8 cellular contexts compared by ENCODE assay signal in genomic region chr1:228087771-228088251, GRCh38. TPM values are rescaled to one million over a fixed set of nuclear protein-coding genes. Genes with fewer than 3 reads are reported as not detected.
DNase-seq lines count a peak whose midpoint lies in the region; ATAC-seq and TF ChIP-seq lines count a peak whose summit lies in the region.

No MANE protein-coding gene starts in this region.

- no peaks in the 10 kb centered on the region for H3F3A ChIP-seq in neural progenitor cell (ENCODE audit: low read depth)

- POLR2A ChIA-PET in naive thymus-derived CD4-positive, alpha-beta T cell (lab: Charles Lee), result interaction anchor here (0.7 to 1.3 kb wide), 2 partner anchors 8 to 14 kb away, joined by 3 to 5 read pairs; no protein-coding TSS in a partner anchor

- in situ Hi-C loops in Caki2 (cut with HindIII; ENCODE audit: low pct_unique_long_range_greater_than_20kb, low sequenced_read_pairs), result no loop called here

- intact Hi-C loops in dendritic cell treated with granulocyte-macrophage colony-stimulating factor and Interleukin-4, amounts not matched to agents 40 ng/mL and 50 ng/mL, for 4 days (cut with micrococcal nuclease), result no loop called here
- intact Hi-C loops in naive thymus-derived CD4-positive, alpha-beta T cell (cut with micrococcal nuclease), result loop anchor here in 1 of 2 donors (10.0 kb wide), 2 partner anchors 1143 to 1353 kb away; partner anchors contain the start of genes COQ8A and ITPKB

- H3K36me3 Mint-ChIP-seq in dendritic cell treated with granulocyte-macrophage colony-stimulating factor and Interleukin-4, amounts not matched to agents 40 ng/mL and 50 ng/mL, for 4 days (ENCODE audit: low read depth), result peaks cover 85% of the 10 kb centered on the region
- H3K36me3 Mint-ChIP-seq in naive thymus-derived CD4-positive, alpha-beta T cell, result peaks cover 0 to 40% (median 3%) of the 10 kb centered on the region in 5 donors
- peaks cover 52% of the 10 kb centered on the region for H3K36me3 Mint-ChIP-seq in neural progenitor cell

- H3K79me2 ChIP-seq in neural progenitor cell (ENCODE audit: low read depth), result peaks cover 100% of the 10 kb centered on the region

- CTCF ChIA-PET in naive thymus-derived CD4-positive, alpha-beta T cell (lab: Charles Lee), result interaction anchor here (1.1 kb wide), 1 partner anchor 11 kb away, joined by 3 read pairs; no protein-coding TSS in a partner anchor

- no peak overlapping the region for H3K4me2 ChIP-seq in neural progenitor cell

- no peaks in the 10 kb centered on the region for H3K9me3 ChIP-seq in naive thymus-derived CD4-positive, alpha-beta T cell (ENCODE audit: control insufficient read depth in 2 of 3, low read length in 3 of 3)
- H3K9me3 ChIP-seq in neural progenitor cell (ENCODE audit: low read depth), result no peaks in the 10 kb centered on the region

- H3K36me3 ChIP-seq in naive thymus-derived CD4-positive, alpha-beta T cell (ENCODE audit: control insufficient read depth in 2 of 3, insufficient read depth in 3 of 3, low read length in 3 of 3), result peaks cover 0 to 9% (median 0%) of the 10 kb centered on the region in 3 experiments
- no peaks in the 10 kb centered on the region for H3K36me3 ChIP-seq in neural progenitor cell

- H3K9ac ChIP-seq in neural progenitor cell, result no peak overlapping the region

- H3K4me1 Mint-ChIP-seq in dendritic cell treated with granulocyte-macrophage colony-stimulating factor and Interleukin-4, amounts not matched to agents 40 ng/mL and 50 ng/mL, for 4 days (ENCODE audit: low read depth), result peaks cover 91% of the 10 kb centered on the region
- H3K4me1 Mint-ChIP-seq in naive thymus-derived CD4-positive, alpha-beta T cell, result peaks cover 76 to 95% (median 90%) of the 10 kb centered on the region in 7 donors
- peaks cover 50% of the 10 kb centered on the region for H3K4me1 Mint-ChIP-seq in neural progenitor cell

- DNase-seq in Caki2 (ENCODE audit: low read depth) (peak; percentile 56), RKO (ENCODE audit: low spot score) (peak; percentile 67), neural progenitor cell (ENCODE audit: low spot score) (no peak), NCI-H748 (lab: John Stamatoyannopoulos, UW; ENCODE audit: unreplicated experiment) (no peak), NK-92 (lab: John Stamatoyannopoulos, UW; ENCODE audit: unreplicated experiment) (no peak)
- DNase-seq in naive thymus-derived CD4-positive, alpha-beta T cell, result no peak

- H3K27ac Mint-ChIP-seq in dendritic cell treated with granulocyte-macrophage colony-stimulating factor and Interleukin-4, amounts not matched to agents 40 ng/mL and 50 ng/mL, for 4 days, result peak overlapping the region; percentile 86
- H3K27ac Mint-ChIP-seq in naive thymus-derived CD4-positive, alpha-beta T cell, result peak overlapping the region; percentile 72 to 91 (median 84)
- H3K27ac Mint-ChIP-seq in neural progenitor cell, result no peak overlapping the region

- H2AFZ ChIP-seq in neural progenitor cell (replicated peaks), result no peak overlapping the region

- TF ChIP-seq CTCF in neural progenitor cell (IDR thresholded peaks at IDR 0.05), result no peak

- no peaks in the 10 kb centered on the region for H3K9me3 Mint-ChIP-seq in dendritic cell treated with granulocyte-macrophage colony-stimulating factor and Interleukin-4, amounts not matched to agents 40 ng/mL and 50 ng/mL, for 4 days
- H3K9me3 Mint-ChIP-seq in naive thymus-derived CD4-positive, alpha-beta T cell, result no peaks in the 10 kb centered on the region
- H3K9me3 Mint-ChIP-seq in neural progenitor cell, result peaks cover 21% of the 10 kb centered on the region

- no peaks in the 10 kb centered on the region for H3K27me3 ChIP-seq in naive thymus-derived CD4-positive, alpha-beta T cell (ENCODE audit: control insufficient read depth in 2 of 2, insufficient read depth in 2 of 2, low read length in 2 of 2)
- H3K27me3 ChIP-seq in neural progenitor cell, result no peaks in the 10 kb centered on the region

- peak; percentile 38 for ATAC-seq in naive thymus-derived CD4-positive, alpha-beta T cell
- no peak for ATAC-seq in GM21576 (IDR thresholded peaks at IDR 0.05; ENCODE audit: unreplicated experiment)

- peak overlapping the region; percentile 50 for H3K27ac ChIP-seq in naive thymus-derived CD4-positive, alpha-beta T cell (ENCODE audit: low read depth, low read length)
- H3K27ac ChIP-seq in neural progenitor cell, result no peak overlapping the region

- peaks cover 95% of the 10 kb centered on the region for H4K20me1 ChIP-seq in neural progenitor cell (ENCODE audit: low read depth)

- peaks cover 80 to 84% of the 10 kb centered on the region in 2 donors for H3K4me1 ChIP-seq in naive thymus-derived CD4-positive, alpha-beta T cell (ENCODE audit: control insufficient read depth in 2 of 2, insufficient read depth in 2 of 2, low read length in 2 of 2)
- peaks cover 18% of the 10 kb centered on the region for H3K4me1 ChIP-seq in neural progenitor cell

- no peak overlapping the region for H3K4me3 ChIP-seq in naive thymus-derived CD4-positive, alpha-beta T cell (ENCODE audit: low read length)
- H3K4me3 ChIP-seq in neural progenitor cell, result no peak overlapping the region

- peak overlapping the region; percentile 71 for H3K4me3 Mint-ChIP-seq in dendritic cell treated with granulocyte-macrophage colony-stimulating factor and Interleukin-4, amounts not matched to agents 40 ng/mL and 50 ng/mL, for 4 days
- peak overlapping the region; percentile 59 to 97 (median 74) for H3K4me3 Mint-ChIP-seq in naive thymus-derived CD4-positive, alpha-beta T cell
- H3K4me3 Mint-ChIP-seq in neural progenitor cell, result no peak overlapping the region

- no peaks in the 10 kb centered on the region for H3K27me3 Mint-ChIP-seq in dendritic cell treated with granulocyte-macrophage colony-stimulating factor and Interleukin-4, amounts not matched to agents 40 ng/mL and 50 ng/mL, for 4 days
- no peaks in the 10 kb centered on the region for H3K27me3 Mint-ChIP-seq in naive thymus-derived CD4-positive, alpha-beta T cell
- peaks cover 9% of the 10 kb centered on the region for H3K27me3 Mint-ChIP-seq in neural progenitor cell (ENCODE audit: insufficient read depth, low read depth)

RNA-seq across cellular contexts. Expression of gene ARF1, which starts 5.3 kb away (rescaled TPM):
- 339 and 399 TPM in 2 replicates for total RNA-seq in Caki2 (2014; rRNA removed; shearing (Covaris generic); ENCODE audit: low replicate concordance)
- total RNA-seq in naive thymus-derived CD4-positive, alpha-beta T cell, result 100 to 1,000 TPM; 198 to 390 (median 259) TPM
- 100 to 1,000 TPM; 382 to 434 TPM for polyA plus RNA-seq in naive thymus-derived CD4-positive, alpha-beta T cell
- total RNA-seq in neural progenitor cell (ENCODE audit: low replicate concordance), result 95.1 and 147 TPM in 2 replicates

RNA-seq across cellular contexts. Expression of gene C1orf35, which starts 15.3 kb away (rescaled TPM):
- total RNA-seq in Caki2 (2014; rRNA removed; shearing (Covaris generic); ENCODE audit: low replicate concordance), result 57.9 and 61.2 TPM in 2 replicates
- total RNA-seq in naive thymus-derived CD4-positive, alpha-beta T cell, result 10 to 100 TPM; 16.8 to 31.8 (median 27.8) TPM
- 10 to 100 TPM; 21.9 to 33.0 TPM for polyA plus RNA-seq in naive thymus-derived CD4-positive, alpha-beta T cell
- 11.8 and 19.7 TPM in 2 replicates for total RNA-seq in neural progenitor cell (ENCODE audit: low replicate concordance)

RNA-seq across cellular contexts. Expression of gene MRPL55, which starts 21.3 kb away (rescaled TPM):
- 126 and 138 TPM in 2 replicates for total RNA-seq in Caki2 (2014; rRNA removed; shearing (Covaris generic); ENCODE audit: low replicate concordance)
- 10 to 100 TPM; 34.3 to 79.3 (median 65.2) TPM for total RNA-seq in naive thymus-derived CD4-positive, alpha-beta T cell
- polyA plus RNA-seq in naive thymus-derived CD4-positive, alpha-beta T cell, result 100 to 1,000 TPM; 132 to 149 TPM
- 42.4 and 68.3 TPM in 2 replicates for total RNA-seq in neural progenitor cell (ENCODE audit: low replicate concordance)

RNA-seq across cellular contexts. Expression of gene GUK1, which starts 52.3 kb away (rescaled TPM):
- 263 and 331 TPM in 2 replicates for total RNA-seq in Caki2 (2014; rRNA removed; shearing (Covaris generic); ENCODE audit: low replicate concordance)
- total RNA-seq in naive thymus-derived CD4-positive, alpha-beta T cell, result 100 to 1,000 TPM; 145 to 309 (median 279) TPM
- 100 to 1,000 TPM; 278 to 315 TPM for polyA plus RNA-seq in naive thymus-derived CD4-positive, alpha-beta T cell
- total RNA-seq in neural progenitor cell (ENCODE audit: low replicate concordance), result 87.7 and 119 TPM in 2 replicates

Comparison
In these comparisons a context has a peak if more than half of its experiments do, and no peak if none do; other contexts are left out.
1. DNase-seq: peak in Caki2 (single experiment) and RKO (single experiment); none in naive thymus-derived CD4-positive, alpha-beta T cell (0 of 9), neural progenitor cell (single experiment), NCI-H748 (single experiment) and NK-92 (single experiment).